ENCODE assay signal across 9 cellular contexts in the genomic region with DNA sequence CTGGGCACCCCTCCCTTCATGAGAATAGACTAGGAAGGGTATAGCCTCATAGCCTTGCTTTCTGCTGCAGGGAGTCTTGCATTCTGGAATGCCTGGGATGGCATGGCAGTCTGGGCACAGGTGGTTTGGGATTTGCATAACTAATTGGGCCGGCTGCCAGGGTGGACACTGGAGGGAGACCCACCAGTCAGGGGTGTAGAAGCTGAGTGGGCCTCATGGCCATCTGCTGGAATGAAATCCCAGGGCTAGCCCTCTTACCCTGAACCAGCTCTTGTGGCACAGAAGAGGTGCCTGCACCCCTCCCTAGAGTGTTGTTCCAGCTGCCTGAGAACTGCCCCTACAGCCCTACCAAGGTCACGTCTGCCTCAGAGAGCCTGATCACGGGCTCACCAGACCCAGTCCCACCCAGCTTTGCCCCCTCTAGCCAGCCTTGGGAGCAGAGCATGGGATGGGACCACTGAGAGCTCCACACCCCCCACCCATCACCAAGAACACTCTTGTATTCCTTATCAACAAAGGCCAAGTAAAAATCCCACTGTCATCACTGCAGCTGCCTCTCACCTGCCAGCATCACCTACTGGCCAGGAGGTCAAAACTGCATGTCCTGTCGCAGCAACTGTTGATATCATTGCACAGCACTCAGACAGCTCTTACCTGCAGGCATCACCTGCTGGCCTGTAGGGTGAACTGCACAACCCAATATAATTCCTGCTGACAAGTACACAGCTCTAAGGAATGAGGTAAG.
DNase-seq lines count a peak whose midpoint lies in the region; ATAC-seq and TF ChIP-seq lines count a peak whose summit lies in the region.
"Had no signal": no experiment of that assay in that cellular context is flagged by ENCODE, and none has a peak within 500 bp of the region (broad histone marks: within the 10 kb centered on the region; RNA-seq: fewer than 3 reads in every experiment).

No MANE protein-coding gene starts in this region.

- H3K4me3 ChIP-seq in epithelial cell of proximal tubule (ENCODE audit: low read depth, low read length) (no peak overlapping the region), osteoblast (ENCODE audit: insufficient read depth, low read length) (no peak overlapping the region)
- H3K4me3 ChIP-seq: HAP-1, skin epidermis had no signal

- no peaks in the 10 kb centered on the region for H3K27me3 ChIP-seq in osteoblast (ENCODE audit: insufficient read depth, low read length)

- no peaks in the 10 kb centered on the region for H3K4me1 ChIP-seq in osteoblast (ENCODE audit: insufficient read depth, low read length)
- H3K4me1 ChIP-seq: HAP-1 had no signal

- peaks cover 6% of the 10 kb centered on the region for H3K79me2 ChIP-seq in osteoblast (ENCODE audit: insufficient read depth, low read length)

- H3K36me3 ChIP-seq in osteoblast (ENCODE audit: insufficient read depth, low read length) = peaks cover 38% of the 10 kb centered on the region

- no peak overlapping the region for H3K4me2 ChIP-seq in osteoblast (ENCODE audit: insufficient read depth, low read length)

- H3K9me3 ChIP-seq in osteoblast (ENCODE audit: low read depth, low read length) = no peaks in the 10 kb centered on the region
- H3K9me3 ChIP-seq: HAP-1 had no signal

- POLR2A ChIA-PET in GM10248 (lab: Yijun Ruan, JAX) = no interaction called here

- TF ChIP-seq CTCF in GM10248 (IDR thresholded peaks at IDR 0.05; ENCODE audit: control extremely low read depth, extremely low read depth, low read depth, missing control alignments) = peak; percentile 16
- TF ChIP-seq CTCF in epithelial cell of proximal tubule (conservative IDR thresholded peaks at IDR 0.05; ENCODE audit: low read depth, low read length) = peak; percentile 66
- TF ChIP-seq CTCF in osteoblast (IDR thresholded peaks at IDR 0.05; ENCODE audit: extremely low read depth, low read depth, low read length) = peak; percentile 38

- H2AFZ ChIP-seq in osteoblast (ENCODE audit: low read length) = no peak overlapping the region

- no peak for ATAC-seq in HG03175 (IDR thresholded peaks at IDR 0.05; ENCODE audit: unreplicated experiment)
- ATAC-seq in GM18511 (IDR thresholded peaks at IDR 0.05; ENCODE audit: unreplicated experiment) = no peak
- ATAC-seq in GM21786 (IDR thresholded peaks at IDR 0.05; ENCODE audit: unreplicated experiment) = no peak

- CTCF ChIA-PET in GM10248 (lab: Yijun Ruan, JAX) = interaction anchor here (1.3 kb wide), 1 partner anchor 11 kb away, joined by 3 read pairs; no protein-coding TSS in a partner anchor

- no peak overlapping the region for H3K27ac ChIP-seq in osteoblast (ENCODE audit: low read depth, low read length)
- H3K27ac ChIP-seq: skin epidermis had no signal

- DNase-seq in GM10248 (ENCODE audit: extremely low spot score) (peak; percentile 10), NAMALWA (ENCODE audit: low spot score) (peak; percentile 36), epithelial cell of proximal tubule (ENCODE audit: low read depth) (no peak), osteoblast (ENCODE audit: insufficient read length, low spot score, missing footprints) (peak; percentile 62)

- H4K20me1 ChIP-seq in osteoblast (ENCODE audit: insufficient read depth, low read length) = no peaks in the 10 kb centered on the region

Comparison
In these comparisons a context has a peak if more than half of its experiments do, and no peak if none do; other contexts are left out.
1. CTCF ChIP-seq: peak in every context shown above with its lines; median percentile 66 in epithelial cell of proximal tubule; 38 in osteoblast; 16 in GM10248.